In the genomic region with DNA sequence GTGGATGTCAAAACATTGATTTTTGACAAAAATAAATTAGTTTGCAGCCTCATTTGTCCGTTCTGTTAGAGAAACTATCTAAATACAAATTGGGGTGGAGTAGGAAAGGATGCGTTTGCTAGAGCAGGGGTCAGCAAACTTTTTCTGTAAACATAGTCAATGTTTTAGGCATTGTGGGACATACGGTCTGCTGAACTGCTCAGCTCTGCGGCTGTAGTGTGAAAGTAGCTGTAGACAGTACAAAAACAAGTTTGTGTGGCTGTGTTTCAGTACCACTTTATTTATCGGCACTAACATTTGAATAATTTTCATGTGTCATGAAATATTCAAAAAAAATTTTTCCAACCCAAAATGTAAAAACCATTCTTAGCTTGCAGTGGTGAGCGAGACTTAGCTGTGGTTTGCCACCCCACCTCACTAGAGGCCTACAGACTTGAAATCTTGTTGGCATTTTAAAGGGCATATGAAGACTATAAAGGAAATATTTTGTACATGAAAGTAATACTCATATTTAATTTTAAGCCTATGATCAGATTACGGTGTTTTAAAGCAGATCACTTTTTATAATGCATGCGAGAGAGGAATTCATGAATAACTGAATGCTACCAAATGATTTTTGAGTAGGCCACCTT, we compare ENCODE assay signal across 22 cellular contexts.
"Had no signal": no experiment of that assay in that cellular context is flagged by ENCODE, and none has a peak within 500 bp of the region (broad histone marks: within the 10 kb centered on the region; RNA-seq: fewer than 3 reads in every experiment).

No MANE protein-coding gene starts in this region.

- H3K9me3 ChIP-seq: left lung, mucosa of descending colon, prostate gland, right atrium auricular region, testis, tibial nerve, upper lobe of left lung had no signal

- FAIRE-seq: frontal cortex, islet of Langerhans, urothelium cell line had no signal

- H3K27ac Mint-ChIP-seq: mesothelial cell of epicardium; naive thymus-derived CD4-positive, alpha-beta T cell; stimulated activated memory B cell treated with anti-CD40 and anti-IgM and Interleukin-4, amounts not matched to agents 10 μg/mL and 1 μg/mL and 100 μg/mL, for 72 hours had no signal

- H3K36me3 Mint-ChIP-seq: mesothelial cell of epicardium; naive thymus-derived CD4-positive, alpha-beta T cell; stimulated activated memory B cell treated with anti-CD40 and anti-IgM and Interleukin-4, amounts not matched to agents 10 μg/mL and 1 μg/mL and 100 μg/mL, for 72 hours had no signal

- DNase-seq: dermis blood vessel endothelial cell; left cardiac atrium; left lung; mesenchymal stem cell; mucosa of descending colon; naive thymus-derived CD4-positive, alpha-beta T cell; stimulated activated CD4-positive, alpha-beta T cell treated with anti-CD3 and anti-CD28 coated beads, Interleukin-2, amount 100 ng/mL, for 24 hours; stimulated activated CD4-positive, alpha-beta T cell treated with anti-CD3 and anti-CD28 coated beads, Interleukin-4, amount 100 ng/mL, for 24 hours; substantia nigra; testis; upper lobe of left lung had no signal

- ATAC-seq: left cardiac atrium; left lung; naive thymus-derived CD4-positive, alpha-beta T cell; sciatic nerve; stimulated activated memory B cell treated with anti-CD40 and anti-IgM and Interleukin-4, amounts not matched to agents 10 μg/mL and 1 μg/mL and 100 μg/mL, for 72 hours had no signal

- H3K4me3 Mint-ChIP-seq: mesothelial cell of epicardium; naive thymus-derived CD4-positive, alpha-beta T cell; stimulated activated memory B cell treated with anti-CD40 and anti-IgM and Interleukin-4, amounts not matched to agents 10 μg/mL and 1 μg/mL and 100 μg/mL, for 72 hours had no signal

- H3K27me3 ChIP-seq: cardiac muscle cell, left lung, right atrium auricular region, testis, tibial nerve, upper lobe of left lung had no signal

- H3K27ac ChIP-seq: cardiac muscle cell, coronary artery, left lung, prostate gland, right atrium auricular region, testis, tibial nerve, upper lobe of left lung had no signal

- H3K36me3 ChIP-seq: cardiac muscle cell, left lung, prostate gland, right atrium auricular region, tibial nerve, upper lobe of left lung had no signal

- H3K9me3 Mint-ChIP-seq: mesothelial cell of epicardium; naive thymus-derived CD4-positive, alpha-beta T cell; stimulated activated memory B cell treated with anti-CD40 and anti-IgM and Interleukin-4, amounts not matched to agents 10 μg/mL and 1 μg/mL and 100 μg/mL, for 72 hours had no signal

- H3K4me3 ChIP-seq: cardiac muscle cell, coronary artery, left lung, mucosa of descending colon, prostate gland, right atrium auricular region, testis, tibial nerve, upper lobe of left lung had no signal

- H3K4me1 ChIP-seq: prostate gland had no signal
